ENCODE assay signal across 24 cellular contexts in the genomic region with DNA sequence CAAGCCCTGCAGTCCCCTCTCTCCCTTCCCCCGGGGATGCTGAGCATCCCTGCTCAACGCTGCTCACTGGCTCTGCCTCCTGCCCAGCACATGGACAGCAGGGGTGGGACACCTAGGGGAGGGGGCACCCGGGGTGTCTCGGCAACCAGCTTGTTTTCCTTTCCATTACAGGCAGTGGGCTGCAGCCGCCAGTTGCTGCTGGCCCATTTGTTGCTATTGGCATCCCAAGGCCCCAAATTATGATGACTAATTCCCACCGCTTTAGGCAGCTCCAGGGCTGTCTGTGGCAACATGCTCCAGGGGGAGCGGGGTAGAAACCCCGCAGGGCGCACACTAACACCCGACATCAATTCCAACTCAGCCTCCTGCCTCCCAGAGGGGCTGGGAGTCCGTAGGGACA. TPM values are rescaled to one million over a fixed set of nuclear protein-coding genes. Genes with fewer than 3 reads are reported as not detected.
DNase-seq lines count a peak whose midpoint lies in the region; ATAC-seq and TF ChIP-seq lines count a peak whose summit lies in the region.
"Had no signal": no experiment of that assay in that cellular context is flagged by ENCODE, and none has a peak within 500 bp of the region (broad histone marks: within the 10 kb centered on the region; RNA-seq: fewer than 3 reads in every experiment).

No MANE protein-coding gene starts in this region.

- H3K4me1 ChIP-seq in SK-N-SH (ENCODE audit: control insufficient read depth in 1 of 2, insufficient read depth in 2 of 2, low read depth in 1 of 2, low read length in 1 of 2), result peaks cover 0 to 14% of the 10 kb centered on the region in 2 experiments; a peak in 1 of 4 replicates

- H3K4me3 ChIP-seq in SK-N-SH (ENCODE audit: low read depth in 2 of 2, low read length in 1 of 2) (no peak overlapping the region), fibroblast of mammary gland (ENCODE audit: control insufficient read depth, low read depth, low read length) (no peak overlapping the region)
- H3K4me3 ChIP-seq: BLaER1 treated with 17β-estradiol and CSF1 and Interleukin-3, amounts not matched to agents 10 nM and 100 nM; left lung had no signal

- peak; percentile 58 for DNase-seq in SK-N-SH
- peak; percentile 69 for DNase-seq in NCI-H2081 treated with DMSO at 0.1 percent for 48 hours (lab: John Stamatoyannopoulos, UW)
- peak; percentile 41 for DNase-seq in fibroblast of mammary gland (ENCODE audit: low read depth)
- DNase-seq in stromal cell of bone marrow (ENCODE audit: low read depth), result peak; percentile 26
- DNase-seq in NCI-H2171 treated with DMSO at 0.1 percent for 48 hours (lab: John Stamatoyannopoulos, UW), result no peak
- no peak for DNase-seq in activated CD8-positive, alpha-beta memory T cell treated with anti-CD3 and anti-CD28 coated beads, Interleukin-2, amount 50 U/mL, for 4 hours
- no peak for DNase-seq in dermis blood vessel endothelial cell
- DNase-seq: activated B cell treated with CpG ODN at 0.5 μM for 24 hours; activated CD4-positive, alpha-beta memory T cell treated with anti-CD3 and anti-CD28 coated beads, Interleukin-2, amount 10 ng/mL, durations not matched to agents 7 days and 5 days; activated naive CD4-positive, alpha-beta T cell; activated T-cell treated with anti-CD3 and anti-CD28 coated beads, Interleukin-2, amount 50 U/mL, for 1 hour; amygdala; cerebellar nuclear complex; effector memory CD8-positive, alpha-beta T cell; EL; glutamatergic neuron; left lung; NCI-H2227 treated with DMSO at 0.1 percent for 48 hours had no signal

- no peak for TF ChIP-seq CTCF in SK-N-SH (IDR thresholded peaks at IDR 0.05)
- TF ChIP-seq CTCF in fibroblast of mammary gland (conservative IDR thresholded peaks at IDR 0.05; ENCODE audit: control insufficient read depth, insufficient read depth, low read depth, low read length), result no peak

- H3K4me2 ChIP-seq in SK-N-SH, result no peak overlapping the region
- H3K4me2 ChIP-seq: BLaER1 treated with 17β-estradiol and CSF1 and Interleukin-3, amounts not matched to agents 10 nM and 100 nM had no signal

- CTCF ChIA-PET in SK-N-SH (lab: Yijun Ruan, JAX), result interaction anchor here (0.7 to 4.8 kb wide), 8 partner anchors 10 to 537 kb away, joined by 3 to 32 read pairs (median 4); no protein-coding TSS in a partner anchor

- H3K36me3 ChIP-seq in SK-N-SH (replicated peaks in 1 of 2; ENCODE audit: control insufficient read depth in 1 of 2, insufficient read depth in 2 of 2, low read length in 1 of 2), result no peaks in the 10 kb centered on the region
- H3K36me3 ChIP-seq: BLaER1 treated with 17β-estradiol and CSF1 and Interleukin-3, amounts not matched to agents 10 nM and 100 nM; left lung; neutrophil had no signal

- H2AFZ ChIP-seq in SK-N-SH (ENCODE audit: low read depth), result no peak overlapping the region

- H3K9ac ChIP-seq in SK-N-SH, result no peak overlapping the region
- H3K9ac ChIP-seq: BLaER1 treated with 17β-estradiol and CSF1 and Interleukin-3, amounts not matched to agents 10 nM and 100 nM had no signal

- TF ChIP-seq RAD21 in SK-N-SH (IDR thresholded peaks at IDR 0.05; ENCODE audit: low read length), result no peak

- H3K79me2 ChIP-seq in SK-N-SH (ENCODE audit: insufficient read depth), result no peaks in the 10 kb centered on the region

- POLR2A ChIA-PET in SK-N-SH (lab: Yijun Ruan, JAX), result no interaction called here

- no peaks in the 10 kb centered on the region for H3K9me3 ChIP-seq in SK-N-SH
- H3K9me3 ChIP-seq: BLaER1 treated with 17β-estradiol and CSF1 and Interleukin-3, amounts not matched to agents 10 nM and 100 nM; left lung; neutrophil had no signal

- WGBS in SK-N-SH (ENCODE audit: low lambda C conversion rate), result 23% methylated on average over 10 of the region's 11 CpGs

- no peak for ATAC-seq in SK-N-SH treated with all-trans-retinoic acid at 6 μM for 48 hours
- ATAC-seq: effector memory CD8-positive, alpha-beta T cell had no signal

- peaks cover 22% of the 10 kb centered on the region for H3K27me3 ChIP-seq in SK-N-SH (ENCODE audit: insufficient read depth)

- H3K9me2 ChIP-seq in SK-N-SH, result no peaks in the 10 kb centered on the region

- no peak for TF ChIP-seq EP300 in SK-N-SH (IDR thresholded peaks at IDR 0.05; ENCODE audit: borderline replicate concordance in 1 of 2, low read depth in 1 of 2, low read length in 1 of 2)

- no peak overlapping the region for H3K27ac ChIP-seq in SK-N-SH (ENCODE audit: low read depth in 2 of 2, low read length in 1 of 2)
- H3K27ac ChIP-seq: BLaER1 treated with 17β-estradiol and CSF1 and Interleukin-3, amounts not matched to agents 10 nM and 100 nM; HL-60; left lung; neutrophil had no signal

- H3F3A ChIP-seq in SK-N-SH (replicated peaks; ENCODE audit: insufficient read depth), result no peaks in the 10 kb centered on the region

- H4K20me1 ChIP-seq in SK-N-SH (ENCODE audit: insufficient read depth), result no peaks in the 10 kb centered on the region

TF ChIP-seq in SK-N-SH, 30 proteins besides CTCF, POLR2A, EP300 and RAD21:
- no peak for TF ChIP-seq FOXJ3 (CRISPR knock-in tag; IDR thresholded peaks at IDR 0.05)

TF ChIP-seq in SK-N-SH treated with all-trans-retinoic acid at 6 μM for 48 hours, 23 proteins besides CTCF, POLR2A, EP300 and RAD21 (continues in another document):
- no peak for TF ChIP-seq GLIS3 (CRISPR knock-in tag; IDR thresholded peaks at IDR 0.05)
- TF ChIP-seq ISL1 (CRISPR knock-in tag; IDR thresholded peaks at IDR 0.05), result no peak
- TF ChIP-seq, protein P1, sequence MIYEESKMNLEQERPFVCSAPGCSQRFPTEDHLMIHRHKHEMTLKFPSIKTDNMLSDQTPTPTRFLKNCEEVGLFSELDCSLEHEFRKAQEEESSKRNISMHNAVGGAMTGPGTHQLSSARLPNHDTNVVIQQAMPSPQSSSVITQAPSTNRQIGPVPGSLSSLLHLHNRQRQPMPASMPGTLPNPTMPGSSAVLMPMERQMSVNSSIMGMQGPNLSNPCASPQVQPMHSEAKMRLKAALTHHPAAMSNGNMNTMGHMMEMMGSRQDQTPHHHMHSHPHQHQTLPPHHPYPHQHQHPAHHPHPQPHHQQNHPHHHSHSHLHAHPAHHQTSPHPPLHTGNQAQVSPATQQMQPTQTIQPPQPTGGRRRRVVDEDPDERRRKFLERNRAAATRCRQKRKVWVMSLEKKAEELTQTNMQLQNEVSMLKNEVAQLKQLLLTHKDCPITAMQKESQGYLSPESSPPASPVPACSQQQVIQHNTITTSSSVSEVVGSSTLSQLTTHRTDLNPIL (CRISPR knock-in tag; IDR thresholded peaks at IDR 0.05; ENCODE audit: low read depth), result no peak
- TF ChIP-seq ARNTL (CRISPR knock-in tag; IDR thresholded peaks at IDR 0.05; ENCODE audit: borderline replicate concordance, low read depth), result no peak
- no peak for TF ChIP-seq ZFP30 (CRISPR knock-in tag; IDR thresholded peaks at IDR 0.05)
- TF ChIP-seq OSR1 (CRISPR knock-in tag; IDR thresholded peaks at IDR 0.05), result no peak
- TF ChIP-seq TSHZ2 (CRISPR knock-in tag; IDR thresholded peaks at IDR 0.05), result no peak
- no peak for TF ChIP-seq ZNF565 (CRISPR knock-in tag; conservative IDR thresholded peaks at IDR 0.05; ENCODE audit: low read depth)
- no peak for TF ChIP-seq SNAI2 (CRISPR knock-in tag; IDR thresholded peaks at IDR 0.05)
- TF ChIP-seq TOX (CRISPR knock-in tag; IDR thresholded peaks at IDR 0.05; ENCODE audit: borderline replicate concordance), result no peak
- TF ChIP-seq ESRRG (CRISPR knock-in tag; IDR thresholded peaks at IDR 0.05), result no peak
- TF ChIP-seq CSRNP3 (CRISPR knock-in tag; IDR thresholded peaks at IDR 0.05), result no peak
- TF ChIP-seq BACH2 (CRISPR knock-in tag; IDR thresholded peaks at IDR 0.05; ENCODE audit: borderline replicate concordance), result no peak
- no peak for TF ChIP-seq ZNF8 (CRISPR knock-in tag; IDR thresholded peaks at IDR 0.05)

RNA-seq across cellular contexts. Expression of gene SDK2, which starts 4.9 kb away (rescaled TPM):
- 0.02 TPM in 2 replicates for polyA plus RNA-seq in SK-N-SH (2012; rRNA removed)
- polyA plus RNA-seq in SK-N-SH (2012; cell fraction: cytosol; rRNA removed), result 0.01 and 0.04 TPM in 2 replicates
- polyA plus RNA-seq in SK-N-SH (2012; cell fraction: nucleus; rRNA removed), result 0.02 and 0.04 TPM in 2 replicates
- not detected in 2 replicates for total RNA-seq in dermis blood vessel endothelial cell
- total RNA-seq: Calu3, MCF 10A had no signal

Comparison
In these comparisons a context has a peak if more than half of its experiments do, and no peak if none do; other contexts are left out.
1. DNase-seq: peak in SK-N-SH (single experiment), NCI-H2081 treated with DMSO at 0.1 percent for 48 hours (single experiment), fibroblast of mammary gland (single experiment) and stromal cell of bone marrow (single experiment); none in NCI-H2171 treated with DMSO at 0.1 percent for 48 hours (single experiment), activated CD8-positive, alpha-beta memory T cell treated with anti-CD3 and anti-CD28 coated beads, Interleukin-2, amount 50 U/mL, for 4 hours (single experiment) and dermis blood vessel endothelial cell (single experiment).